Comparison of ENCODE assay signal across 16 cellular contexts in genomic region chr7:13872751-13873150, GRCh38.
A peak's percentile ranks its signal among the peaks of the same experiment; 100 is the strongest.
DNase-seq lines count a peak whose midpoint lies in the region; ATAC-seq and TF ChIP-seq lines count a peak whose summit lies in the region.
"Had no signal": no experiment of that assay in that cellular context is flagged by ENCODE, and none has a peak within 500 bp of the region (broad histone marks: within the 10 kb centered on the region; RNA-seq: fewer than 3 reads in every experiment).

No MANE protein-coding gene starts in this region.

- H3K79me1 ChIP-seq in neuronal stem cell (ENCODE audit: low read depth, low read length): no peaks in the 10 kb centered on the region

- H3K9me3 ChIP-seq in neuronal stem cell (replicated peaks in 1 of 2; ENCODE audit: control insufficient read depth in 2 of 2, insufficient read depth in 1 of 2, low read depth in 1 of 2, low read length in 2 of 2): no peaks in the 10 kb centered on the region
- no peaks in the 10 kb centered on the region for H3K9me3 ChIP-seq in stomach
- H3K9me3 ChIP-seq: BLaER1 had no signal

- H2BK5ac ChIP-seq in neuronal stem cell (ENCODE audit: low read length): no peak overlapping the region

- H3K9ac ChIP-seq in neuronal stem cell (ENCODE audit: low read depth, low read length, poor library complexity): no peak overlapping the region
- H3K9ac ChIP-seq: BLaER1 had no signal

- H3K27ac ChIP-seq in neuronal stem cell (replicated peaks; ENCODE audit: low read length) (no peak overlapping the region), stomach (no peak overlapping the region)
- H3K27ac ChIP-seq: BLaER1 had no signal

- no peak overlapping the region for H4K91ac ChIP-seq in neuronal stem cell (ENCODE audit: low read depth, low read length, poor library complexity)

- intact Hi-C loops in stomach (cut with DNase I; ENCODE audit: low total_unique reads): no loop called here

- no peak for TF ChIP-seq EP300 in stomach (IDR thresholded peaks at IDR 0.05)

- H3K4me1 ChIP-seq in neuronal stem cell (ENCODE audit: control insufficient read depth in 2 of 2, insufficient read depth in 1 of 2, low read depth in 1 of 2, low read length in 2 of 2) (no peaks in the 10 kb centered on the region), stomach (no peaks in the 10 kb centered on the region)
- H3K4me1 ChIP-seq: BLaER1 had no signal

- no peak overlapping the region for H2AK5ac ChIP-seq in neuronal stem cell (ENCODE audit: low read depth, low read length)

- no peak overlapping the region for H3K4ac ChIP-seq in neuronal stem cell (ENCODE audit: low read length)

- DNase-seq in DMS53 (lab: John Stamatoyannopoulos, UW) (peak; percentile 16), DMS53 treated with DMSO at 0.1 percent for 48 hours (lab: John Stamatoyannopoulos, UW; ENCODE audit: unreplicated experiment) (no peak), NCI-H146 (lab: John Stamatoyannopoulos, UW) (peak; percentile 31), NCI-H748 treated with DMSO at 0.1 percent for 48 hours (lab: John Stamatoyannopoulos, UW) (peak; percentile 65), neuronal stem cell (ENCODE audit: low spot score) (no peak), stomach (no peak)
- DNase-seq: 8988T; AML-193; CD4-positive, CD25-positive, alpha-beta regulatory T cell; DND-41; GDM1; GOT3; H9; IMR-90 had no signal

- no peak overlapping the region for H2BK120ac ChIP-seq in neuronal stem cell (ENCODE audit: low read depth, low read length)

- TF ChIP-seq CTCF in stomach (IDR thresholded peaks at IDR 0.05): no peak

- no peaks in the 10 kb centered on the region for H3K36me3 ChIP-seq in neuronal stem cell (replicated peaks in 1 of 2; ENCODE audit: control insufficient read depth in 2 of 2, insufficient read depth in 2 of 2, low read length in 2 of 2)
- H3K36me3 ChIP-seq in stomach: no peaks in the 10 kb centered on the region
- H3K36me3 ChIP-seq: BLaER1 had no signal

- H3K18ac ChIP-seq in neuronal stem cell (ENCODE audit: low read length): no peak overlapping the region

- no peak overlapping the region for H3K4me2 ChIP-seq in neuronal stem cell (ENCODE audit: insufficient read depth, low read length, poor library complexity, severe bottlenecking)
- H3K4me2 ChIP-seq: BLaER1 had no signal

- H3K4me3 ChIP-seq in neuronal stem cell (ENCODE audit: low read length in 2 of 2): no peak overlapping the region
- H3K4me3 ChIP-seq in stomach: no peak overlapping the region
- H3K4me3 ChIP-seq: BLaER1 had no signal

- H3K14ac ChIP-seq in neuronal stem cell (ENCODE audit: low read length): no peak overlapping the region

- peak overlapping the region; percentile 23 for H2AFZ ChIP-seq in neuronal stem cell (ENCODE audit: low read length)

- H3K27me3 ChIP-seq in neuronal stem cell (ENCODE audit: control insufficient read depth in 3 of 3, insufficient read depth in 3 of 3, low read depth in 1 of 3, low read length in 3 of 3): no peaks in the 10 kb centered on the region
- H3K27me3 ChIP-seq in stomach: no peaks in the 10 kb centered on the region
- H3K27me3 ChIP-seq: BLaER1 had no signal

- no peak for ATAC-seq in HG03342 (IDR thresholded peaks at IDR 0.05; ENCODE audit: unreplicated experiment)

- H2BK15ac ChIP-seq in neuronal stem cell (ENCODE audit: low read length): no peak overlapping the region

- H2BK12ac ChIP-seq in neuronal stem cell (ENCODE audit: low read length): no peak overlapping the region

- TF ChIP-seq POLR2A in stomach (IDR thresholded peaks at IDR 0.05): no peak

- no peak overlapping the region for H3K23ac ChIP-seq in neuronal stem cell (ENCODE audit: low read depth, low read length, poor library complexity)

- no peak overlapping the region for H4K8ac ChIP-seq in neuronal stem cell (ENCODE audit: low read depth, low read length)

Comparison
In these comparisons a context has a peak if more than half of its experiments do, and no peak if none do; other contexts are left out.
1. DNase-seq: peak in DMS53 (single experiment), NCI-H146 (single experiment) and NCI-H748 treated with DMSO at 0.1 percent for 48 hours (single experiment); none in DMS53 treated with DMSO at 0.1 percent for 48 hours (single experiment), neuronal stem cell (single experiment) and stomach (single experiment).